ENCODE assay signal across 25 cellular contexts in the genomic region with DNA sequence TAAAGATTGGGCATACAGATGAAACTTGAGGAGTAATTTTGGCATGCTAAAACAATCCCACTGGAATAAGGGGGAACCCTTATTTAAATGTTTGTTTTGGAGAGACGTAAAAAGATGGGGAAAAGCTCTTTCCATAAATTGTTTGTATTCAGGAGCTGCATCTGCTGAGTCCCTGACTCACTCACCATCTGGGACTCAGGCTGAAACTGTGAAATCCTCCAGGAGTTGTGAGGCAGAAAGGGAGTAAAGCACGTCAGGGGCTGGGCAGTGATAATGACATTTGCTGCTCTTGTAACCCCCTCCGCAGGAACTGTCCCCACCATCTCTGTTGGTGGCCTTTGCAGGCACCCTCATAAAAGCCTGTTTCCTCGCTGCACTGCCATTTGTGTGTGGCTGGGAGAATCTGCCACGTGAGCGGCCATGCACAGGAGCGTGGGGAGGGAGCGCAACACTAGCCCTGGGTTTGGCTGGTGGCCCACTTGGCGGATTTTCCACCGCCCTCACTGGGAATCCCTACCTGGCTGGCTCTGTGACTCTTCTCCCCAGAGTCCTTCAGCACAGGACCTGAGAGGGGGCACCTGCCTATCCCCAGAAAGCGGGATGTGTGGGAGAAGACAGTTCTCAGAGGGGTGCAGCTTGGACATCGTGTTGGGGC. TPM values are rescaled to one million over a fixed set of nuclear protein-coding genes. Genes with fewer than 3 reads are reported as not detected.
DNase-seq lines count a peak whose midpoint lies in the region; ATAC-seq and TF ChIP-seq lines count a peak whose summit lies in the region.
"Had no signal": no experiment of that assay in that cellular context is flagged by ENCODE, and none has a peak within 500 bp of the region (broad histone marks: within the 10 kb centered on the region; RNA-seq: fewer than 3 reads in every experiment).

No MANE protein-coding gene starts in this region.

- CTCF ChIA-PET in AG04450 (lab: Charles Lee), result no interaction called here

- no peak overlapping the region for H2BK12ac ChIP-seq in mesenchymal stem cell (ENCODE audit: low read length in 2 of 2)

- ATAC-seq in HG03342 (IDR thresholded peaks at IDR 0.05; ENCODE audit: unreplicated experiment), result no peak
- ATAC-seq: A549; activated T-cell treated with anti-CD3 and anti-CD28 coated beads, Interleukin-2, amount 50 U/mL, for 4 hours; GM23338; heart left ventricle; lower lobe of right lung; right cardiac atrium had no signal

- no peak overlapping the region for H2AK5ac ChIP-seq in mesenchymal stem cell (ENCODE audit: low read length, severe bottlenecking)

- no peak overlapping the region for H2BK5ac ChIP-seq in mesenchymal stem cell (ENCODE audit: low read depth, low read length, poor library complexity, severe bottlenecking)

- no peaks in the 10 kb centered on the region; the same call in 1 of the 2 replicates for H3K9me3 ChIP-seq in AG04450 (ENCODE audit: control insufficient read depth, insufficient read depth, low read length)
- no peaks in the 10 kb centered on the region for H3K9me3 ChIP-seq in mesenchymal stem cell (ENCODE audit: control insufficient read depth, low read length)
- H3K9me3 ChIP-seq: A549, esophagus muscularis mucosa, heart left ventricle, lower lobe of right lung, uterus had no signal

- no peak overlapping the region for H2AFZ ChIP-seq in mesenchymal stem cell (ENCODE audit: low read depth, low read length)
- H2AFZ ChIP-seq: GM23338 had no signal

- no peaks in the 10 kb centered on the region for H3K27me3 ChIP-seq in AG04450 (ENCODE audit: control insufficient read depth, insufficient read depth, low read length)
- H3K27me3 ChIP-seq in mesenchymal stem cell (ENCODE audit: control insufficient read depth in 1 of 2, insufficient read depth in 1 of 2, low read length in 2 of 2), result peaks cover 0 to 8% of the 10 kb centered on the region in 2 experiments
- H3K27me3 ChIP-seq: heart left ventricle, uterus had no signal

- no peak overlapping the region for H4K91ac ChIP-seq in mesenchymal stem cell (ENCODE audit: low read length)

- DNase-seq in AG04450 (ENCODE audit: low read depth, low spot score) (peak; percentile 47), GM04504 (ENCODE audit: low read depth) (peak; percentile 10), mesenchymal stem cell (peak; percentile 10), immature natural killer cell (no peak), islet precursor cell (no peak), iPS-NIHi7 (ENCODE audit: extremely low spot score) (no peak)
- DNase-seq: activated CD4-positive, CD25-positive, alpha-beta regulatory T cell treated with anti-CD3 and anti-CD28 coated beads, Interleukin-2, amount 50 U/mL, for 72 hours; activated CD8-positive, alpha-beta memory T cell treated with anti-CD3 and anti-CD28 coated beads for 24 hours; activated naive CD4-positive, alpha-beta T cell treated with anti-CD3 and anti-CD28 coated beads, Interleukin-2, amount 10 ng/mL, durations not matched to agents 7 days and 5 days; activated T-cell treated with anti-CD3 and anti-CD28 coated beads, Interleukin-2, amount 50 U/mL, for 4 hours; aorta; effector CD4-positive, alpha-beta T cell; heart left ventricle; lower lobe of right lung; NCI-H510A treated with DMSO at 0.1 percent for 48 hours; stimulated activated CD4-positive, alpha-beta T cell treated with anti-CD3 and anti-CD28 coated beads, Interleukin-15, amount 100 ng/mL, for 24 hours; uterus had no signal

- H3K27ac ChIP-seq in AG04450 (ENCODE audit: low read depth, low read length), result peak overlapping the region; percentile 39
- no peak overlapping the region for H3K27ac ChIP-seq in mesenchymal stem cell (ENCODE audit: low read length, poor library complexity, severe bottlenecking)
- H3K27ac ChIP-seq: A549, esophagus muscularis mucosa, heart left ventricle, KMS-11, lower lobe of right lung, uterus had no signal

- no peaks in the 10 kb centered on the region for H3K79me1 ChIP-seq in mesenchymal stem cell (replicated peaks; ENCODE audit: low read length, poor library complexity, severe bottlenecking)

- H3K36me3 ChIP-seq in mesenchymal stem cell (ENCODE audit: control insufficient read depth in 1 of 2, insufficient read depth in 2 of 2, low read depth in 1 of 2, low read length in 2 of 2), result peaks cover 0 to 20% of the 10 kb centered on the region in 2 experiments
- H3K36me3 ChIP-seq: esophagus muscularis mucosa, heart left ventricle, lower lobe of right lung, uterus had no signal

- POLR2A ChIA-PET in AG04450 (lab: Yijun Ruan, JAX), result no interaction called here

- H3K4me3 ChIP-seq in AG04450 (ENCODE audit: low read depth, low read length) (no peak overlapping the region), mesenchymal stem cell (ENCODE audit: insufficient read depth in 1 of 2, low read depth in 1 of 2, low read length in 2 of 2) (no peak overlapping the region)
- H3K4me3 ChIP-seq: A549, esophagus muscularis mucosa, GM23338, heart left ventricle, lower lobe of right lung, uterus had no signal

- H3K18ac ChIP-seq in mesenchymal stem cell (ENCODE audit: low read depth in 1 of 2, low read length in 2 of 2), result no peak overlapping the region

- no peak overlapping the region for H2BK15ac ChIP-seq in mesenchymal stem cell (ENCODE audit: low read depth, poor library complexity, severe bottlenecking)

- no peak overlapping the region for H3K4ac ChIP-seq in mesenchymal stem cell (ENCODE audit: low read depth in 1 of 2, low read length in 2 of 2)

- no peak overlapping the region for H4K8ac ChIP-seq in mesenchymal stem cell (ENCODE audit: low read length)

- H3K23ac ChIP-seq in mesenchymal stem cell (ENCODE audit: low read length in 2 of 2), result no peak overlapping the region

- H3K27me3 Mint-ChIP-seq in brain, result peaks cover 5% of the 10 kb centered on the region
- peaks cover 0 to 2% (median 1%) of the 10 kb centered on the region in 3 donors for H3K27me3 Mint-ChIP-seq in immature natural killer cell (ENCODE audit: low read depth in 3 of 3)

- peak overlapping the region in 3 of 5 experiments; percentile 51 to 86 (median 81) for H3K27ac Mint-ChIP-seq in brain
- H3K27ac Mint-ChIP-seq in immature natural killer cell, result no peak overlapping the region
- H3K27ac Mint-ChIP-seq: activated naive CD4-positive, alpha-beta T cell treated with anti-CD3 and anti-CD28 coated beads, Interleukin-2, amount 10 ng/mL, durations not matched to agents 7 days and 5 days had no signal

- H3K14ac ChIP-seq in mesenchymal stem cell (ENCODE audit: low read length in 2 of 2), result no peak overlapping the region

- H3K4me1 Mint-ChIP-seq in brain, result peaks cover 26% of the 10 kb centered on the region
- no peaks in the 10 kb centered on the region for H3K4me1 Mint-ChIP-seq in immature natural killer cell
- H3K4me1 Mint-ChIP-seq: activated naive CD4-positive, alpha-beta T cell treated with anti-CD3 and anti-CD28 coated beads, Interleukin-2, amount 10 ng/mL, durations not matched to agents 7 days and 5 days; central memory CD8-positive, alpha-beta T cell had no signal

- no peaks in the 10 kb centered on the region for H3K4me1 ChIP-seq in mesenchymal stem cell (ENCODE audit: control insufficient read depth, insufficient read depth, low read depth, low read length)
- H3K4me1 ChIP-seq: A549, lower lobe of right lung, uterus had no signal

- TF ChIP-seq CTCF in AG04450 (IDR thresholded peaks at IDR 0.05; ENCODE audit: low read depth, low read length), result no peak
- TF ChIP-seq CTCF in brain (conservative IDR thresholded peaks at IDR 0.05), result no peak

- no peak overlapping the region for H3K9ac ChIP-seq in mesenchymal stem cell (ENCODE audit: low read length)
- H3K9ac ChIP-seq: KMS-11 had no signal

- H3K36me3 Mint-ChIP-seq in brain, result peaks cover 6% of the 10 kb centered on the region
- H3K36me3 Mint-ChIP-seq in immature natural killer cell, result no peaks in the 10 kb centered on the region
- H3K36me3 Mint-ChIP-seq: activated naive CD4-positive, alpha-beta T cell treated with anti-CD3 and anti-CD28 coated beads, Interleukin-2, amount 10 ng/mL, durations not matched to agents 7 days and 5 days had no signal

- H3K9me3 Mint-ChIP-seq in brain (peaks cover 0 to 4% (median 0%) of the 10 kb centered on the region in 5 experiments), immature natural killer cell (no peaks in the 10 kb centered on the region)
- H3K9me3 Mint-ChIP-seq: activated naive CD4-positive, alpha-beta T cell treated with anti-CD3 and anti-CD28 coated beads, Interleukin-2, amount 10 ng/mL, durations not matched to agents 7 days and 5 days; activated T-cell treated with anti-CD3 and anti-CD28 coated beads, Interleukin-2, amount 50 U/mL, for 4 hours; central memory CD8-positive, alpha-beta T cell; GM23338 had no signal

- no peak overlapping the region for H3K4me2 ChIP-seq in mesenchymal stem cell (ENCODE audit: low read length, poor library complexity, severe bottlenecking)
- H3K4me2 ChIP-seq: A549, GM23338, KMS-11 had no signal

- 71% methylated on average over 12 of the region's 12 CpGs for WGBS in mesenchymal stem cell

- H3K4me3 Mint-ChIP-seq in brain, result peak overlapping the region in 2 of 5 experiments; percentile 33 to 36
- no peak overlapping the region for H3K4me3 Mint-ChIP-seq in immature natural killer cell
- H3K4me3 Mint-ChIP-seq: activated naive CD4-positive, alpha-beta T cell treated with anti-CD3 and anti-CD28 coated beads, Interleukin-2, amount 10 ng/mL, durations not matched to agents 7 days and 5 days; activated T-cell treated with anti-CD3 and anti-CD28 coated beads, Interleukin-2, amount 50 U/mL, for 4 hours; central memory CD8-positive, alpha-beta T cell; GM23338 had no signal

- no peak overlapping the region for H2BK120ac ChIP-seq in mesenchymal stem cell (ENCODE audit: low read depth, low read length)

RNA-seq across cellular contexts. Expression of a gene that starts 45.3 kb away (rescaled TPM):
- polyA plus RNA-seq in AG04450 (2011; rRNA removed) (3.5 and 3.9 TPM in 2 replicates), brain (ENCODE audit: insufficient read depth, low read depth, low replicate concordance) (2.0 TPM), immature natural killer cell (under 1 TPM in 2 of 3 donors, not detected in 1; 0.33 to 0.68 TPM)
- 10.5 and 13.5 TPM in 2 replicates for polyA minus RNA-seq in AG04450 (2011; rRNA and poly(A)+ RNA removed)
- 1.7 TPM for polyA plus RNA-seq in mesenchymal stem cell (2013, experiment 1 of 2)
- 1.6 TPM for polyA plus RNA-seq in mesenchymal stem cell (2013, experiment 2 of 2)

Comparison
In these comparisons a context has a peak if more than half of its experiments do, and no peak if none do; other contexts are left out.
1. DNase-seq: peak in AG04450 (single experiment), GM04504 (single experiment) and mesenchymal stem cell (single experiment); none in immature natural killer cell (0 of 3), islet precursor cell (single experiment) and iPS-NIHi7 (single experiment).
2. H3K27ac Mint-ChIP-seq: peak in brain (3 of 5); none in immature natural killer cell (0 of 6).